ENCODE assay signal across 8 cellular contexts in genomic region chr4:25843340-25844097, GRCh38. TPM values are rescaled to one million over a fixed set of nuclear protein-coding genes. Genes with fewer than 3 reads are reported as not detected.
A peak's percentile ranks its signal among the peaks of the same experiment; 100 is the strongest.
DNase-seq lines count a peak whose midpoint lies in the region; ATAC-seq and TF ChIP-seq lines count a peak whose summit lies in the region.

No MANE protein-coding gene starts in this region.

- DNase-seq in AG10803 (ENCODE audit: low read depth) (no peak), T-helper 17 cell (no peak), left lobe of liver (ENCODE audit: low spot score) (peak; percentile 86), prostate gland (ENCODE audit: low spot score) (no peak), NOMO-1 treated with dmso at 0.1 percent for 144 hours (lab: John Stamatoyannopoulos, UW; ENCODE audit: unreplicated experiment) (no peak)

- TF ChIP-seq CTCF in AG10803 (conservative IDR thresholded peaks at IDR 0.05; ENCODE audit: low read length) = no peak
- TF ChIP-seq CTCF in prostate gland (IDR thresholded peaks at IDR 0.05) = no peak

- no peaks in the 10 kb centered on the region for H3K4me1 ChIP-seq in prostate gland (replicated peaks)

- no peak overlapping the region for H3K27ac ChIP-seq in prostate gland

- ATAC-seq in GM21423 (IDR thresholded peaks at IDR 0.05; ENCODE audit: unreplicated experiment) (peak; percentile 40), T-helper 17 cell (no peak), left lobe of liver (peak; percentile 95), HG03521 (IDR thresholded peaks at IDR 0.05; ENCODE audit: unreplicated experiment) (no peak), GM18868 (IDR thresholded peaks at IDR 0.05; ENCODE audit: unreplicated experiment) (no peak)

- no peaks in the 10 kb centered on the region for H3K36me3 ChIP-seq in prostate gland

- WGBS in prostate gland = 77% methylated on average over 22 of the region's 22 CpGs

- TF ChIP-seq POLR2A in prostate gland (IDR thresholded peaks at IDR 0.05) = no peak

- H3K27me3 Mint-ChIP-seq in T-helper 17 cell = no peaks in the 10 kb centered on the region

- intact Hi-C loops in prostate gland (cut with DNase I) = no loop called here

- H3K9me3 ChIP-seq in T-helper 17 cell (ENCODE audit: control insufficient read depth, low read length, poor library complexity, severe bottlenecking) (no peaks in the 10 kb centered on the region), prostate gland (no peaks in the 10 kb centered on the region)

- H3K4me3 Mint-ChIP-seq in T-helper 17 cell = peak overlapping the region; percentile 62

- H3K36me3 Mint-ChIP-seq in T-helper 17 cell (ENCODE audit: low read depth) = peaks cover 4% of the 10 kb centered on the region

- H3K4me1 Mint-ChIP-seq in T-helper 17 cell = peaks cover 46% of the 10 kb centered on the region

- peak overlapping the region; percentile 10; the same call in 1 of the 2 replicates for H3K4me3 ChIP-seq in AG10803 (ENCODE audit: low read length)
- no peak overlapping the region for H3K4me3 ChIP-seq in prostate gland

- no peaks in the 10 kb centered on the region for H3K27me3 ChIP-seq in prostate gland (replicated peaks; ENCODE audit: insufficient read depth)

- H3K27ac Mint-ChIP-seq in T-helper 17 cell = peak overlapping the region; percentile 86

RNA-seq across cellular contexts. Expression of gene SEL1L3, which starts 19.3 kb away (rescaled TPM):
- total RNA-seq in T-helper 17 cell = 10 to 100 TPM; 56.5 to 59.0 TPM
- total RNA-seq in left lobe of liver = 5.0 TPM
- total RNA-seq in prostate gland = 10 to 100 TPM; 22.2 to 26.1 TPM

Comparison
In these comparisons a context has a peak if more than half of its experiments do, and no peak if none do; other contexts are left out.
1. ATAC-seq: peak in GM21423 (single experiment) and left lobe of liver (single experiment); none in T-helper 17 cell (single experiment), HG03521 (single experiment) and GM18868 (single experiment).